In the genomic region with DNA sequence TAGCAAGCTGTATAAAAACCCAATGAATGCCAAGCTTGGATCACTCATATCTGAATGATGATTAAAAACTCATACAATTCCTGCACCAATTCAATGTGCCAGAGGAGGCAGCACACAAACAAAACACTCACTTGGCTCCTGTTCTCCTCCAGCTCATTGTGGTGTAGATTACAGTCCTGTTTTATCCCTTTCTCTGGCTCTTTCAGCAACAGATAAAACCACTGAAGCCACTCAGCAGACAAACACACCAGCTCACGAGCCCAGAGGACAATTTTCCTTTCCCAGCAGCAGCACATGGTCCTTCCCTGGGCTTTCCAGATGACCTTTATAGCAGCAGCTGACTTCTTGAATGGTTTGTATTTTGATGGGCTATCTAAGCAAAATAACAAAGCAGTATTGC, we compare ENCODE assay signal across 9 cellular contexts.
DNase-seq lines count a peak whose midpoint lies in the region; TF ChIP-seq lines count a peak whose summit lies in the region.
"Had no signal": no experiment of that assay in that cellular context is flagged by ENCODE, and none has a peak within 500 bp of the region (broad histone marks: within the 10 kb centered on the region; RNA-seq: fewer than 3 reads in every experiment).

No MANE protein-coding gene starts in this region.

- DNase-seq in BE2C = no peak
- peak; percentile 4 for DNase-seq in kidney tubule cell (ENCODE audit: low spot score)
- no peak for DNase-seq in effector memory CD4-positive, alpha-beta T cell
- DNase-seq in stimulated activated CD4-positive, alpha-beta T cell treated with anti-CD3 and anti-CD28 coated beads, Interleukin-4, amount 100 ng/mL, for 4 hours = no peak
- no peak for DNase-seq in NCI-H345 treated with DMSO at 0.1 percent for 48 hours (lab: John Stamatoyannopoulos, UW; ENCODE audit: unreplicated experiment)
- DNase-seq in activated CD4-positive, alpha-beta memory T cell treated with anti-CD3 and anti-CD28 coated beads, Interleukin-2, amount 10 ng/mL, durations not matched to agents 7 days and 5 days = no peak

- H3K4me3 ChIP-seq in BE2C (ENCODE audit: low read depth, low read length) = no peak overlapping the region
- no peak overlapping the region for H3K4me3 ChIP-seq in HEK293 (ENCODE audit: low read depth, low read length)
- no peak overlapping the region for H3K4me3 ChIP-seq in effector memory CD4-positive, alpha-beta T cell (ENCODE audit: insufficient read depth, low read depth, low read length, poor library complexity, severe bottlenecking)

- H3K27me3 ChIP-seq in BE2C = no peaks in the 10 kb centered on the region
- no peaks in the 10 kb centered on the region for H3K27me3 ChIP-seq in effector memory CD4-positive, alpha-beta T cell (replicated peaks; ENCODE audit: control insufficient read depth, insufficient read depth, low read length, poor library complexity, severe bottlenecking)

- no peaks in the 10 kb centered on the region for H3K4me1 ChIP-seq in BE2C
- peaks cover 8% of the 10 kb centered on the region; the same call in 1 of the 2 replicates for H3K4me1 ChIP-seq in HEK293 (ENCODE audit: control insufficient read depth, insufficient read depth, low read length)
- no peaks in the 10 kb centered on the region for H3K4me1 ChIP-seq in effector memory CD4-positive, alpha-beta T cell (ENCODE audit: control insufficient read depth, insufficient read depth, low read length, poor library complexity, severe bottlenecking)

- CTCF ChIA-PET in HEK293 (lab: Yijun Ruan, JAX) = interaction anchor here (0.6 to 1.4 kb wide), 15 partner anchors 8 to 760 kb away, joined by 3 to 7 read pairs (median 3); partner anchors contain the start of gene SFRP4
- CTCF ChIA-PET in activated CD4-positive, alpha-beta memory T cell treated with anti-CD3 and anti-CD28 coated beads, Interleukin-2, amount 10 ng/mL, durations not matched to agents 7 days and 5 days (lab: Charles Lee) = no interaction called here

- no peaks in the 10 kb centered on the region for H3K36me3 Mint-ChIP-seq in activated CD4-positive, alpha-beta memory T cell treated with anti-CD3 and anti-CD28 coated beads, Interleukin-2, amount 10 ng/mL, durations not matched to agents 7 days and 5 days (ENCODE audit: low read depth)
- H3K36me3 Mint-ChIP-seq: activated naive CD8-positive, alpha-beta T cell had no signal

- no peaks in the 10 kb centered on the region for H3K36me3 ChIP-seq in BE2C
- no peaks in the 10 kb centered on the region for H3K36me3 ChIP-seq in HEK293 (ENCODE audit: control insufficient read depth in 2 of 2, insufficient read depth in 1 of 2, low read length in 2 of 2)
- H3K36me3 ChIP-seq in effector memory CD4-positive, alpha-beta T cell (ENCODE audit: control insufficient read depth, insufficient read depth, low read length) = no peaks in the 10 kb centered on the region

- POLR2A ChIA-PET in HEK293 (lab: Yijun Ruan, JAX) = no interaction called here
- POLR2A ChIA-PET in activated CD4-positive, alpha-beta memory T cell treated with anti-CD3 and anti-CD28 coated beads, Interleukin-2, amount 10 ng/mL, durations not matched to agents 7 days and 5 days (lab: Charles Lee) = no interaction called here

- H3K4me3 Mint-ChIP-seq in activated CD4-positive, alpha-beta memory T cell treated with anti-CD3 and anti-CD28 coated beads, Interleukin-2, amount 10 ng/mL, durations not matched to agents 7 days and 5 days = no peak overlapping the region
- H3K4me3 Mint-ChIP-seq: activated naive CD8-positive, alpha-beta T cell had no signal

- TF ChIP-seq CTCF in BE2C (IDR thresholded peaks at IDR 0.05; ENCODE audit: low read depth, low read length) (peak; percentile 32; the same call in 1 of the 2 replicates), HEK293 (tag by site-specific recombination; IDR thresholded peaks at IDR 0.05) (0 out of 2 replicates have a peak, but pooled peaks have one; percentile 13), VCaP (conservative IDR thresholded peaks at IDR 0.05) (peak; percentile 30; the same call in 1 of the 2 replicates)

- no peaks in the 10 kb centered on the region for H3K9me3 Mint-ChIP-seq in activated CD4-positive, alpha-beta memory T cell treated with anti-CD3 and anti-CD28 coated beads, Interleukin-2, amount 10 ng/mL, durations not matched to agents 7 days and 5 days

- H3K9me3 ChIP-seq in BE2C (no peaks in the 10 kb centered on the region), HEK293 (ENCODE audit: control insufficient read depth, insufficient read depth, low read depth, low read length) (no peaks in the 10 kb centered on the region)
- no peaks in the 10 kb centered on the region for H3K9me3 ChIP-seq in effector memory CD4-positive, alpha-beta T cell (ENCODE audit: control insufficient read depth, low read length)

- H3K27ac ChIP-seq in HEK293 (ENCODE audit: extremely low read depth, low read depth, low read length) (no peak overlapping the region), VCaP (no peak overlapping the region)
- H3K27ac ChIP-seq in effector memory CD4-positive, alpha-beta T cell (ENCODE audit: insufficient read depth, low read length, poor library complexity, severe bottlenecking) = no peak overlapping the region

- H3K4me1 Mint-ChIP-seq in activated CD4-positive, alpha-beta memory T cell treated with anti-CD3 and anti-CD28 coated beads, Interleukin-2, amount 10 ng/mL, durations not matched to agents 7 days and 5 days = no peaks in the 10 kb centered on the region

- peaks cover 18% of the 10 kb centered on the region for H3K27me3 Mint-ChIP-seq in activated CD4-positive, alpha-beta memory T cell treated with anti-CD3 and anti-CD28 coated beads, Interleukin-2, amount 10 ng/mL, durations not matched to agents 7 days and 5 days

- H3K27ac Mint-ChIP-seq in activated CD4-positive, alpha-beta memory T cell treated with anti-CD3 and anti-CD28 coated beads, Interleukin-2, amount 10 ng/mL, durations not matched to agents 7 days and 5 days = no peak overlapping the region
- H3K27ac Mint-ChIP-seq: activated naive CD8-positive, alpha-beta T cell had no signal

TF ChIP-seq in HEK293, 187 proteins besides CTCF, POLR2A, EP300 and RAD21 (continues in another document):
- TF ChIP-seq, protein P1, sequence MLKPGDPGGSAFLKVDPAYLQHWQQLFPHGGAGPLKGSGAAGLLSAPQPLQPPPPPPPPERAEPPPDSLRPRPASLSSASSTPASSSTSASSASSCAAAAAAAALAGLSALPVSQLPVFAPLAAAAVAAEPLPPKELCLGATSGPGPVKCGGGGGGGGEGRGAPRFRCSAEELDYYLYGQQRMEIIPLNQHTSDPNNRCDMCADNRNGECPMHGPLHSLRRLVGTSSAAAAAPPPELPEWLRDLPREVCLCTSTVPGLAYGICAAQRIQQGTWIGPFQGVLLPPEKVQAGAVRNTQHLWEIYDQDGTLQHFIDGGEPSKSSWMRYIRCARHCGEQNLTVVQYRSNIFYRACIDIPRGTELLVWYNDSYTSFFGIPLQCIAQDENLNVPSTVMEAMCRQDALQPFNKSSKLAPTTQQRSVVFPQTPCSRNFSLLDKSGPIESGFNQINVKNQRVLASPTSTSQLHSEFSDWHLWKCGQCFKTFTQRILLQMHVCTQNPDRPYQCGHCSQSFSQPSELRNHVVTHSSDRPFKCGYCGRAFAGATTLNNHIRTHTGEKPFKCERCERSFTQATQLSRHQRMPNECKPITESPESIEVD (tag by site-specific recombination; IDR thresholded peaks at IDR 0.05) = no peak
- TF ChIP-seq ZNF488 (tag by site-specific recombination; IDR thresholded peaks at IDR 0.05) (no peak), ZNF513 (tag by site-specific recombination; IDR thresholded peaks at IDR 0.05) (no peak), SCRT2 (tag by site-specific recombination; IDR thresholded peaks at IDR 0.05) (0 out of 2 replicates have a peak, but pooled peaks have one; percentile 39), ZNF132 (tag by site-specific recombination; IDR thresholded peaks at IDR 0.05; ENCODE audit: borderline replicate concordance) (no peak), ZNF530 (tag by site-specific recombination; IDR thresholded peaks at IDR 0.05; ENCODE audit: low read depth) (no peak), ZNF121 (tag by site-specific recombination; IDR thresholded peaks at IDR 0.05) (no peak), SALL2 (tag by site-specific recombination; IDR thresholded peaks at IDR 0.05; ENCODE audit: borderline replicate concordance) (no peak), ZFHX2 (tag by site-specific recombination; conservative IDR thresholded peaks at IDR 0.05) (no peak), ZBTB17 (tag by site-specific recombination; IDR thresholded peaks at IDR 0.05) (peak; percentile 52), ZNF175 (tag by site-specific recombination; IDR thresholded peaks at IDR 0.05) (no peak), ZNF768 (tag by site-specific recombination; IDR thresholded peaks at IDR 0.05) (0 out of 2 replicates have a peak, but pooled peaks have one; percentile 23), ZNF677 (tag by site-specific recombination; IDR thresholded peaks at IDR 0.05) (no peak), ZNF596 (tag by site-specific recombination; IDR thresholded peaks at IDR 0.05) (no peak)
